Comparison of ENCODE assay signal across 1 cellular context in the genomic region with DNA sequence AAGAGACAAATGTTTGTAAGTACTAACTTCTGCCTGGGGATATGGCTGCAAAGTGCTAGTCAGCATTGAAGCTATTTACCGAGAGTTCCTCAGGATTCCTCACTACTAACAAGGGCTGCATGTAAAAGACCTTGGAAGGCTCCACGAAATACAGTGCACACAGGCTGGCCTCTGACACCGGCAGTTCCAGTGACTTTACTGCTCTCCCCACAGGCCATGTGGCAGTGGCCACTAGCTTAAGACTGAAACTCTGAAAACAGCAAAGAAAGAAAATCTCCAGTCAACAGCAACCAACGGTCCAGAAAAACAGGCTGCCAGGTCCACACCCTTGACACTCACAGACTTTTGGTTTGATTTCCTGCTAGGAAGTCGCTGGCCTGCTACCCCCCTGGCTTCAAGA.
TF ChIP-seq lines count a peak whose summit lies in the region.

No MANE protein-coding gene starts in this region.

TF ChIP-seq in K562, 482 proteins besides CTCF, POLR2A, EP300 and RAD21 (continued from another document):
- TF ChIP-seq, protein P1, sequence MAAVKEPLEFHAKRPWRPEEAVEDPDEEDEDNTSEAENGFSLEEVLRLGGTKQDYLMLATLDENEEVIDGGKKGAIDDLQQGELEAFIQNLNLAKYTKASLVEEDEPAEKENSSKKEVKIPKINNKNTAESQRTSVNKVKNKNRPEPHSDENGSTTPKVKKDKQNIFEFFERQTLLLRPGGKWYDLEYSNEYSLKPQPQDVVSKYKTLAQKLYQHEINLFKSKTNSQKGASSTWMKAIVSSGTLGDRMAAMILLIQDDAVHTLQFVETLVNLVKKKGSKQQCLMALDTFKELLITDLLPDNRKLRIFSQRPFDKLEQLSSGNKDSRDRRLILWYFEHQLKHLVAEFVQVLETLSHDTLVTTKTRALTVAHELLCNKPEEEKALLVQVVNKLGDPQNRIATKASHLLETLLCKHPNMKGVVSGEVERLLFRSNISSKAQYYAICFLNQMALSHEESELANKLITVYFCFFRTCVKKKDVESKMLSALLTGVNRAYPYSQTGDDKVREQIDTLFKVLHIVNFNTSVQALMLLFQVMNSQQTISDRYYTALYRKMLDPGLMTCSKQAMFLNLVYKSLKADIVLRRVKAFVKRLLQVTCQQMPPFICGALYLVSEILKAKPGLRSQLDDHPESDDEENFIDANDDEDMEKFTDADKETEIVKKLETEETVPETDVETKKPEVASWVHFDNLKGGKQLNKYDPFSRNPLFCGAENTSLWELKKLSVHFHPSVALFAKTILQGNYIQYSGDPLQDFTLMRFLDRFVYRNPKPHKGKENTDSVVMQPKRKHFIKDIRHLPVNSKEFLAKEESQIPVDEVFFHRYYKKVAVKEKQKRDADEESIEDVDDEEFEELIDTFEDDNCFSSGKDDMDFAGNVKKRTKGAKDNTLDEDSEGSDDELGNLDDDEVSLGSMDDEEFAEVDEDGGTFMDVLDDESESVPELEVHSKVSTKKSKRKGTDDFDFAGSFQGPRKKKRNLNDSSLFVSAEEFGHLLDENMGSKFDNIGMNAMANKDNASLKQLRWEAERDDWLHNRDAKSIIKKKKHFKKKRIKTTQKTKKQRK (IDR thresholded peaks at IDR 0.05; ENCODE audit: borderline replicate concordance, low read depth, low read length), result no peak
- no peak for TF ChIP-seq RNF2 (IDR thresholded peaks at IDR 0.05)
- no peak for TF ChIP-seq PURB (CRISPR knock-in tag; IDR thresholded peaks at IDR 0.05; ENCODE audit: low read depth)
- TF ChIP-seq SIN3B (IDR thresholded peaks at IDR 0.05; ENCODE audit: low read depth), result no peak
- TF ChIP-seq PHTF2 (CRISPR knock-in tag; IDR thresholded peaks at IDR 0.05), result no peak
- TF ChIP-seq GABPA (tag; conservative IDR thresholded peaks at IDR 0.05; ENCODE audit: low read depth), result no peak
- no peak for TF ChIP-seq SAFB (IDR thresholded peaks at IDR 0.05; ENCODE audit: borderline replicate concordance, low read depth, low read length)
